ENCODE assay signal across 8 cellular contexts in the genomic region with DNA sequence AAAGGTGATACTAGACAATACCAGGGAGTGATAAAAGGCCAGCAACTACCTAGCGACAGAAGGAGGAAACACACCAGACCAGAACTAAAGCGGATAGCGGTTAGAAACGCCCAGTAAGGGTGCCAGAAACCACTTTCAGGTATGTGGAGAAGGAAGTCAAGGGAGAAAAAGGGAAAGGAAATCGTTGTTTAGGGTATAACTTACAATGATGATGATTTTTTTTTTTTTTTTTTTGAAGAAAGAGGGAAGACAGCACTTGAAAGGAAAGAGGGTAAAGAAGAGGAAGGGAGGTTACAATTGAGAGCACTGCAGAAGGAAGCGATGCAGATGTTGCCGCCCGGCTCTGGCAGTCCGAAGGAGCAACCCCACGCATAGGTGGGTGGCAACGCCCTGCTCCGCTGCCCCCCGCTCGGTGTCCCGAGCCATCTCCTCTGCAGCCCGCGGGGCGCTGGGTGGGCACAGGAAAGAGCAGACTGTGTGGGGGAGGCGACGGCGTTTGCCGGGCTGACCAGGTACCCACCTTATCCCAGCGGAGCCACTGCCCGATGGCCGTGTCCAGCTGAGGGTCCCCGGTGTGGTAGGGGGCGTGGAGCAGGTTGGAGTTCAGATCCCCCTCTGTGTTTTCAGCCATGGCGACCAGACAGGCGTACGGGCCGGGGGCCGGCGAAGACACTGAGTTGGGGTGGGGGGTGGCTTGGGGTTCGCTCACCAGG. TPM values are rescaled to one million over a fixed set of nuclear protein-coding genes. Genes with fewer than 3 reads are reported as not detected.
A peak's percentile ranks its signal among the peaks of the same experiment; 100 is the strongest.
DNase-seq lines count a peak whose midpoint lies in the region; ATAC-seq and TF ChIP-seq lines count a peak whose summit lies in the region.

No MANE protein-coding gene starts in this region.

- H3K14ac ChIP-seq in trophoblast cell (ENCODE audit: low read length) = peak overlapping the region; percentile 51

- CTCF ChIA-PET in PC-3 (lab: Charles Lee) = no interaction called here
- CTCF ChIA-PET in activated naive CD4-positive, alpha-beta T cell treated with anti-CD3 and anti-CD28 coated beads for 36 hours (lab: Charles Lee) = interaction anchor here (0.6 to 1.8 kb wide), 3 partner anchors 53 to 346 kb away, joined by 3 to 7 read pairs (median 4); no protein-coding TSS in a partner anchor

- H3K9me3 Mint-ChIP-seq in activated T-cell treated with anti-CD3 and anti-CD28 coated beads, Interleukin-2, amount 50 U/mL, for 4 hours = no peaks in the 10 kb centered on the region
- no peaks in the 10 kb centered on the region for H3K9me3 Mint-ChIP-seq in activated naive CD4-positive, alpha-beta T cell treated with anti-CD3 and anti-CD28 coated beads for 36 hours

- H3K4ac ChIP-seq in trophoblast cell (ENCODE audit: low read depth, low read length) = no peak overlapping the region

- H3K27me3 ChIP-seq in HUES6 (ENCODE audit: control insufficient read depth, insufficient read depth, low read length) (no peaks in the 10 kb centered on the region), PC-3 (ENCODE audit: low read length) (no peaks in the 10 kb centered on the region), cardiac muscle cell (no peaks in the 10 kb centered on the region), trophoblast cell (ENCODE audit: insufficient read depth, low read length) (no peaks in the 10 kb centered on the region)

- POLR2A ChIA-PET in PC-3 (lab: Charles Lee; ENCODE audit: unreplicated experiment) = no interaction called here

- H4K91ac ChIP-seq in trophoblast cell (ENCODE audit: low read depth, low read length) = peak overlapping the region; percentile 60

- peak overlapping the region; percentile 78 for H4K8ac ChIP-seq in trophoblast cell (ENCODE audit: low read depth, low read length)

- no peak overlapping the region for H2BK12ac ChIP-seq in trophoblast cell (ENCODE audit: low read length)

- no peaks in the 10 kb centered on the region for H4K20me1 ChIP-seq in PC-3 (ENCODE audit: low read length)

- no peaks in the 10 kb centered on the region for H3K79me2 ChIP-seq in PC-3 (ENCODE audit: low read length)
- peaks cover 3% of the 10 kb centered on the region for H3K79me2 ChIP-seq in trophoblast cell (ENCODE audit: control insufficient read depth, insufficient read depth, low read length, poor library complexity)

- peak overlapping the region; percentile 34 for H3K18ac ChIP-seq in trophoblast cell (ENCODE audit: low read length)

- H3K36me3 Mint-ChIP-seq in activated T-cell treated with anti-CD3 and anti-CD28 coated beads, Interleukin-2, amount 50 U/mL, for 4 hours (ENCODE audit: insufficient read depth) = no peaks in the 10 kb centered on the region
- no peaks in the 10 kb centered on the region for H3K36me3 Mint-ChIP-seq in activated naive CD4-positive, alpha-beta T cell treated with anti-CD3 and anti-CD28 coated beads for 36 hours (ENCODE audit: low read depth)

- no peaks in the 10 kb centered on the region for H3K27me3 Mint-ChIP-seq in activated T-cell treated with anti-CD3 and anti-CD28 coated beads, Interleukin-2, amount 50 U/mL, for 4 hours (ENCODE audit: low read depth)
- H3K27me3 Mint-ChIP-seq in activated naive CD4-positive, alpha-beta T cell treated with anti-CD3 and anti-CD28 coated beads for 36 hours (ENCODE audit: low read depth) = no peaks in the 10 kb centered on the region

- BruUV-seq in PC-3 (replicated peaks; lab: Mats Ljungman, UMichigan) = TSS peak; percentile 60

- no CpG with 5 or more reads among the region's 34 CpGs for WGBS in trophoblast cell (ENCODE audit: extremely low coverage, insufficient coverage, insufficient read length)

- H2AK5ac ChIP-seq in trophoblast cell (ENCODE audit: low read length) = no peak overlapping the region

- no peak overlapping the region for H2BK5ac ChIP-seq in trophoblast cell (ENCODE audit: low read depth, low read length, poor library complexity)

- H3F3A ChIP-seq in PC-3 (ENCODE audit: low read length, unreplicated experiment) = no peaks in the 10 kb centered on the region

- H3K4me1 Mint-ChIP-seq in activated T-cell treated with anti-CD3 and anti-CD28 coated beads, Interleukin-2, amount 50 U/mL, for 4 hours (ENCODE audit: low read depth) = peaks cover 37% of the 10 kb centered on the region
- H3K4me1 Mint-ChIP-seq in activated naive CD4-positive, alpha-beta T cell treated with anti-CD3 and anti-CD28 coated beads for 36 hours (ENCODE audit: low read depth) = peaks cover 40% of the 10 kb centered on the region

- H3K23ac ChIP-seq in trophoblast cell (ENCODE audit: low read length) = peak overlapping the region; percentile 43

- H3K27ac ChIP-seq in HUES6 (ENCODE audit: low read depth, low read length) = no peak overlapping the region
- H3K27ac ChIP-seq in PC-3 (ENCODE audit: low read length) = no peak overlapping the region
- peak overlapping the region; percentile 49 for H3K27ac ChIP-seq in cardiac muscle cell
- peak overlapping the region; percentile 20 for H3K27ac ChIP-seq in trophoblast cell (ENCODE audit: low read depth, low read length)

- H3K27ac Mint-ChIP-seq in activated naive CD4-positive, alpha-beta T cell treated with anti-CD3 and anti-CD28 coated beads for 36 hours = peak overlapping the region; percentile 62

- H3K4me3 ChIP-seq in HUES6 (ENCODE audit: low read depth, low read length) (peak overlapping the region; percentile 87), PC-3 (ENCODE audit: low read length) (peak overlapping the region; percentile 85), cardiac muscle cell (peak overlapping the region; percentile 81), trophoblast cell (ENCODE audit: low read depth, low read length) (peak overlapping the region; percentile 98)

- H3K9me3 ChIP-seq in HUES6 (ENCODE audit: control insufficient read depth, insufficient read depth, low read depth, low read length) (no peaks in the 10 kb centered on the region), PC-3 (ENCODE audit: low read length) (no peaks in the 10 kb centered on the region), cardiac muscle cell (ENCODE audit: low read depth) (no peaks in the 10 kb centered on the region), trophoblast cell (ENCODE audit: insufficient read depth, low read depth, low read length) (no peaks in the 10 kb centered on the region)

- H3K79me1 ChIP-seq in trophoblast cell (ENCODE audit: low read length) = peaks cover 5% of the 10 kb centered on the region

- H3K36me3 ChIP-seq in HUES6 (ENCODE audit: control insufficient read depth, insufficient read depth, low read length) = no peaks in the 10 kb centered on the region
- H3K36me3 ChIP-seq in PC-3 (ENCODE audit: low read depth, low read length) = no peaks in the 10 kb centered on the region
- H3K36me3 ChIP-seq in cardiac muscle cell = no peaks in the 10 kb centered on the region
- no peaks in the 10 kb centered on the region for H3K36me3 ChIP-seq in trophoblast cell (ENCODE audit: control insufficient read depth in 1 of 2, insufficient read depth in 2 of 2, low read length in 2 of 2)

- peak; percentile 16 for DNase-seq in activated T-cell treated with anti-CD3 and anti-CD28 coated beads, Interleukin-2, amount 50 U/mL, for 4 hours
- DNase-seq in activated T-cell treated with anti-CD3 and anti-CD28 coated beads for 4 hours (no peak), PC-3 (peak; percentile 77), cardiac muscle cell (ENCODE audit: low read depth in 1 of 2, low spot score in 1 of 2) (peak; percentile 18 to 36), trophoblast cell (peak; percentile 48 to 77)
- peak; percentile 49 for DNase-seq in activated naive CD4-positive, alpha-beta T cell treated with anti-CD3 and anti-CD28 coated beads for 36 hours

- H3K4me2 ChIP-seq in PC-3 (ENCODE audit: low read length) = peak overlapping the region; percentile 92
- peak overlapping the region; percentile 88 for H3K4me2 ChIP-seq in trophoblast cell (ENCODE audit: low read length)

- H3K4me1 ChIP-seq in HUES6 (ENCODE audit: control insufficient read depth, insufficient read depth, low read length) (0 out of 2 replicates have a peak, but pooled peaks cover 6% of the 10 kb centered on the region), PC-3 (ENCODE audit: insufficient read depth, low read length) (peaks cover 11% of the 10 kb centered on the region), cardiac muscle cell (ENCODE audit: low read depth) (no peaks in the 10 kb centered on the region), trophoblast cell (ENCODE audit: control insufficient read depth in 1 of 2, insufficient read depth in 2 of 2, low read length in 2 of 2) (no peaks in the 10 kb centered on the region)

- peak overlapping the region; percentile 39 for H2BK120ac ChIP-seq in trophoblast cell (ENCODE audit: insufficient read depth, low read length, poor library complexity)

- intact Hi-C loops in PC-3 (cut with micrococcal nuclease) = loop anchor here (1.0 kb wide), 1 partner anchor 21 kb away; no protein-coding TSS in a partner anchor
- intact Hi-C loops in activated naive CD4-positive, alpha-beta T cell treated with anti-CD3 and anti-CD28 coated beads for 36 hours (cut with micrococcal nuclease) = loop anchor here (1.0 to 10.0 kb wide), 11 partner anchors 7 to 937 kb away; a partner anchor contains a TSS

- H3K9ac ChIP-seq in HUES6 (ENCODE audit: low read length) (peak overlapping the region; percentile 60), PC-3 (ENCODE audit: low read length) (peak overlapping the region; percentile 76), trophoblast cell (ENCODE audit: low read length) (peak overlapping the region; percentile 78)

- H2AFZ ChIP-seq in PC-3 (ENCODE audit: low read length) (peak overlapping the region; percentile 90), trophoblast cell (ENCODE audit: insufficient read depth, low read length, poor library complexity) (peak overlapping the region; percentile 98)

- TF ChIP-seq CTCF in PC-3 (conservative IDR thresholded peaks at IDR 0.05; ENCODE audit: low read depth, low read length) = no peak
- no peak for TF ChIP-seq CTCF in cardiac muscle cell (IDR thresholded peaks at IDR 0.05; ENCODE audit: low read depth, low read length)

- peak overlapping the region; percentile 50 for H4K12ac ChIP-seq in trophoblast cell (ENCODE audit: low read depth, low read length)

- no peaks in the 10 kb centered on the region for H3K9me2 ChIP-seq in PC-3 (replicated peaks; ENCODE audit: low read length)

- ATAC-seq in activated T-cell treated with anti-CD3 and anti-CD28 coated beads, Interleukin-2, amount 50 U/mL, for 4 hours = peak; percentile 11 to 16
- ATAC-seq in PC-3 (peak; percentile 32), GM18519 (IDR thresholded peaks at IDR 0.05; ENCODE audit: low FRiP score, unreplicated experiment) (no peak)

- peak overlapping the region; percentile 98 for H3K4me3 Mint-ChIP-seq in activated T-cell treated with anti-CD3 and anti-CD28 coated beads, Interleukin-2, amount 50 U/mL, for 4 hours
- H3K4me3 Mint-ChIP-seq in activated naive CD4-positive, alpha-beta T cell treated with anti-CD3 and anti-CD28 coated beads for 36 hours = peak overlapping the region; percentile 98

RNA-seq across cellular contexts. Expression of a gene that starts 0.5 kb away (rescaled TPM):
- total RNA-seq in activated T-cell treated with anti-CD3 and anti-CD28 coated beads, Interleukin-2, amount 50 U/mL, for 4 hours = 1 to 10 TPM; 8.3 to 9.4 (median 8.7) TPM
- total RNA-seq in PC-3 (2014; rRNA removed) (1.9 and 2.0 TPM in 2 replicates), cardiac muscle cell (5.4 and 5.6 TPM in 2 replicates)
- total RNA-seq in activated naive CD4-positive, alpha-beta T cell treated with anti-CD3 and anti-CD28 coated beads for 36 hours = 10 to 100 TPM; 11.9 to 13.4 TPM
- polyA plus RNA-seq in cardiac muscle cell = 4.7 and 10.5 TPM in 2 replicates
- polyA plus RNA-seq in trophoblast cell (2013) = 7.0 and 7.1 TPM in 2 replicates

Comparison
In these comparisons a context has a peak if more than half of its experiments do, and no peak if none do; other contexts are left out.
1. H3K27ac ChIP-seq: peak in cardiac muscle cell (single experiment) and trophoblast cell (single experiment); none in HUES6 (single experiment) and PC-3 (single experiment).
2. Peak in every context shown above with its lines, with median percentiles within 50 percentile points of each other: H3K4me3 ChIP-seq and H3K9ac ChIP-seq.